ENCODE assay signal across 13 cellular contexts in genomic region chr3:100040846-100041245, GRCh38.
DNase-seq lines count a peak whose midpoint lies in the region; ATAC-seq and TF ChIP-seq lines count a peak whose summit lies in the region.
"Had no signal": no experiment of that assay in that cellular context is flagged by ENCODE, and none has a peak within 500 bp of the region (broad histone marks: within the 10 kb centered on the region; RNA-seq: fewer than 3 reads in every experiment).

No MANE protein-coding gene starts in this region.

- H3K9me3 ChIP-seq in Peyer's patch (no peaks in the 10 kb centered on the region), esophagus squamous epithelium (no peaks in the 10 kb centered on the region), mucosa of rectum (ENCODE audit: control insufficient read depth in 2 of 2, low read length in 2 of 2) (no peaks in the 10 kb centered on the region), thyroid gland (no peaks in the 10 kb centered on the region)

- WGBS in esophagus squamous epithelium, 2 donors = 55 to 62% methylated on average over 2 of the region's 2 CpGs
- 63 to 71% methylated on average over 2 of the region's 2 CpGs for WGBS in thyroid gland, 2 donors

- H3K4me1 ChIP-seq in Peyer's patch (peaks cover 0 to 19% (median 3%) of the 10 kb centered on the region in 4 donors), esophagus squamous epithelium (peaks cover 13 to 43% (median 18%) of the 10 kb centered on the region in 3 donors), mucosa of rectum (ENCODE audit: control insufficient read depth in 2 of 2, insufficient read depth in 2 of 2, low read length in 2 of 2) (peaks cover 11 to 29% of the 10 kb centered on the region in 2 donors), thyroid gland (peaks cover 23 to 25% of the 10 kb centered on the region in 2 donors)

- TF ChIP-seq POLR2A in Peyer's patch (IDR thresholded peaks at IDR 0.05) (no peak), esophagus squamous epithelium (IDR thresholded peaks at IDR 0.05) (no peak), thyroid gland (IDR thresholded peaks at IDR 0.05) (no peak), GM18505 (IDR thresholded peaks at IDR 0.05; ENCODE audit: borderline replicate concordance, extremely low read depth, insufficient read depth, insufficient read length) (no peak)

- intact Hi-C loops in esophagus squamous epithelium (cut with DNase I) = no loop called here
- intact Hi-C loops in thyroid gland (cut with DNase I) = no loop called here

- H3K4me3 ChIP-seq in Peyer's patch (no peak overlapping the region), esophagus squamous epithelium (no peak overlapping the region), mucosa of rectum (ENCODE audit: low read length in 2 of 2) (no peak overlapping the region), thyroid gland (replicated peaks in 1 of 3) (no peak overlapping the region)

- no peaks in the 10 kb centered on the region for H3K27me3 Mint-ChIP-seq in effector memory CD8-positive, alpha-beta T cell

- H3K36me3 Mint-ChIP-seq in effector memory CD8-positive, alpha-beta T cell (ENCODE audit: insufficient read depth) = no peaks in the 10 kb centered on the region

- no peaks in the 10 kb centered on the region for H3K9me3 Mint-ChIP-seq in effector memory CD8-positive, alpha-beta T cell

- no peak overlapping the region for H3K27ac Mint-ChIP-seq in effector memory CD8-positive, alpha-beta T cell

- no peak for ATAC-seq in effector memory CD8-positive, alpha-beta T cell (replicated peaks)
- no peak for ATAC-seq in GM18505 (IDR thresholded peaks at IDR 0.05; ENCODE audit: unreplicated experiment)

- TF ChIP-seq CTCF in Peyer's patch (IDR thresholded peaks at IDR 0.05) (no peak), esophagus squamous epithelium (IDR thresholded peaks at IDR 0.05) (no peak), thyroid gland (IDR thresholded peaks at IDR 0.05) (no peak)

- no peaks in the 10 kb centered on the region for H3K27me3 ChIP-seq in Peyer's patch
- H3K27me3 ChIP-seq in esophagus squamous epithelium = no peaks in the 10 kb centered on the region
- H3K27me3 ChIP-seq in mucosa of rectum (ENCODE audit: control insufficient read depth in 2 of 2, insufficient read depth in 2 of 2, low read length in 2 of 2) = no peaks in the 10 kb centered on the region
- H3K27me3 ChIP-seq in thyroid gland = no peaks in the 10 kb centered on the region

- no peaks in the 10 kb centered on the region for H3K4me1 Mint-ChIP-seq in effector memory CD8-positive, alpha-beta T cell (ENCODE audit: low read depth in 2 of 2)

- no peaks in the 10 kb centered on the region for H3K36me3 ChIP-seq in Peyer's patch
- no peaks in the 10 kb centered on the region for H3K36me3 ChIP-seq in esophagus squamous epithelium
- H3K36me3 ChIP-seq in mucosa of rectum (ENCODE audit: control insufficient read depth in 2 of 2, insufficient read depth in 2 of 2, low read length in 2 of 2) = no peaks in the 10 kb centered on the region
- H3K36me3 ChIP-seq in thyroid gland = no peaks in the 10 kb centered on the region

- DNase-seq in Peyer's patch (no peak), esophagus squamous epithelium (lab: John Stamatoyannopoulos, UW) (no peak), thyroid gland (no peak), NCI-H69 (lab: John Stamatoyannopoulos, UW) (no peak), GF-D8 (lab: John Stamatoyannopoulos, UW) (no peak)
- DNase-seq in effector memory CD8-positive, alpha-beta T cell = no peak
- DNase-seq: activated CD4-positive, alpha-beta T cell treated with anti-CD3 and anti-CD28 coated beads for 48 hours; glutamatergic neuron; NCI-H1417 treated with DMSO at 0.1 percent for 48 hours; occipital lobe; stimulated activated CD8-positive, alpha-beta memory T cell treated with anti-CD3 and anti-CD28 coated beads, Interleukin-4, amount 100 ng/mL, for 48 hours had no signal

- no peak overlapping the region for H3K9ac ChIP-seq in mucosa of rectum (ENCODE audit: low read depth in 1 of 2, low read length in 2 of 2)

- H3K4me3 Mint-ChIP-seq in effector memory CD8-positive, alpha-beta T cell = no peak overlapping the region

- H3K27ac ChIP-seq in Peyer's patch (peak overlapping the region; percentile 6 to 86 (median 47)), esophagus squamous epithelium (peak overlapping the region; percentile 66 to 88 (median 86)), mucosa of rectum (ENCODE audit: low read depth in 2 of 2, low read length in 2 of 2) (peak overlapping the region; percentile 66 to 82), thyroid gland (peak overlapping the region; percentile 53 to 88 (median 69))
